Comparison of ENCODE assay signal across 27 cellular contexts in the genomic region with DNA sequence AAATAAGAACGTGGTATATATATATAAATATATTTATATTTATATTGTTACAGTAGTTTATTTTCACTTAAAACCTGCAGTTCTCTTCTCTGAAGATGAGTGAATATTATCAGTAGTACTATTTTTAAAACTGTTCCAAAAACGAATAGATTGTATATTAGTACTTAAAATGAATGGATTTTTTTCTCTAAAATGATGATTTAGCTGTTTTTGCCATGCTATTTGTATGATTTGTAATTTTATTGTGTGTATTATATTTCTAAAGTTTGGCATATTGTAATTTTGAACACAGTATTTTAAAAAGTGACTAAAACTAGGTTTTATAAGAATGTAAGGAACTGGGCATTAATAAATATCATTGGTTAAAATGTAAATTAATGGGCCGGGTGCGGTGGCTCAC. TPM values are rescaled to one million over a fixed set of nuclear protein-coding genes. Genes with fewer than 3 reads are reported as not detected.
A peak's percentile ranks its signal among the peaks of the same experiment; 100 is the strongest.
DNase-seq lines count a peak whose midpoint lies in the region; ATAC-seq, FAIRE-seq and TF ChIP-seq lines count a peak whose summit lies in the region.
"Had no signal": no experiment of that assay in that cellular context is flagged by ENCODE, and none has a peak within 500 bp of the region (broad histone marks: within the 10 kb centered on the region; RNA-seq: fewer than 3 reads in every experiment).

No MANE protein-coding gene starts in this region.

- H3K79me2 ChIP-seq in HepG2 (ENCODE audit: insufficient read depth, low read length) (no peaks in the 10 kb centered on the region), K562 (ENCODE audit: control insufficient read depth, insufficient read depth, low read length) (no peaks in the 10 kb centered on the region)

- TF ChIP-seq CTCF in HepG2 (CRISPR knock-in tag; IDR thresholded peaks at IDR 0.05) (no peak), right lobe of liver (IDR thresholded peaks at IDR 0.05) (no peak), K562 (IDR thresholded peaks at IDR 0.05 in 2 of 3, conservative IDR thresholded peaks at IDR 0.05 in 1 of 3; ENCODE audit: insufficient read depth in 2 of 3, low read depth in 1 of 3, low read length in 3 of 3) (no peak), pancreas (IDR thresholded peaks at IDR 0.05) (no peak), gastrocnemius medialis (IDR thresholded peaks at IDR 0.05 in 4 of 5, conservative IDR thresholded peaks at IDR 0.05 in 1 of 5) (no peak)

- POLR2A ChIA-PET in HepG2 (lab: Yijun Ruan, JAX) = no interaction called here
- POLR2A ChIA-PET in K562 (lab: Yijun Ruan, JAX) = no interaction called here

- no TSS peak for BruUV-seq in HepG2 (replicated peaks; lab: Mats Ljungman, UMichigan)
- no TSS peak for BruUV-seq in K562 (replicated peaks; lab: Mats Ljungman, UMichigan)

- ATAC-seq in HepG2 (no peak), right lobe of liver (no peak), K562 (no peak), pancreas (no peak), HG03571 (IDR thresholded peaks at IDR 0.05; ENCODE audit: unreplicated experiment) (no peak), gastrocnemius medialis (no peak), HG02763 (IDR thresholded peaks at IDR 0.05; ENCODE audit: unreplicated experiment) (no peak)
- ATAC-seq: GM12878 had no signal

- in situ Hi-C loops in HepG2 (cut with HindIII; ENCODE audit: extremely low pct_ligation_motif_present, low pct_unique_long_range_greater_than_20kb) (no loop called here), K562 (cut with MboI) (no loop called here), gastrocnemius medialis (cut with MboI; ENCODE audit: low sequenced_read_pairs in 4 of 4) (no loop called here)

- no peaks in the 10 kb centered on the region for H3K27me3 ChIP-seq in HepG2 (ENCODE audit: control insufficient read depth in 1 of 2, insufficient read depth in 2 of 2, low read length in 2 of 2)
- H3K27me3 ChIP-seq in right lobe of liver = no peaks in the 10 kb centered on the region
- no peaks in the 10 kb centered on the region for H3K27me3 ChIP-seq in K562 (ENCODE audit: control insufficient read depth in 2 of 2, insufficient read depth in 2 of 2, low read length in 2 of 2)
- no peaks in the 10 kb centered on the region for H3K27me3 ChIP-seq in pancreas
- no peaks in the 10 kb centered on the region for H3K27me3 ChIP-seq in gastrocnemius medialis
- H3K27me3 ChIP-seq: BE2C, BLaER1 had no signal

- FAIRE-seq in HepG2 (lab: Jason Lieb, UNC) = no peak
- FAIRE-seq in K562 (lab: Jason Lieb, UNC) = no peak
- peak; percentile 9 for FAIRE-seq in islet of Langerhans (lab: Jason Lieb, UNC)
- FAIRE-seq in pancreas (lab: Jason Lieb, UNC) = peak; percentile 23
- FAIRE-seq: GM12878, GM12892, GM18507 had no signal

- H3K4me3 ChIP-seq in HepG2 (replicated peaks in 1 of 3; ENCODE audit: insufficient read depth in 1 of 3, low read depth in 2 of 3, low read length in 3 of 3) (no peak overlapping the region), right lobe of liver (no peak overlapping the region), K562 (no peak overlapping the region), pancreas (no peak overlapping the region), gastrocnemius medialis (no peak overlapping the region)
- H3K4me3 ChIP-seq: BLaER1, GM12878 had no signal

- CTCF ChIA-PET in HepG2 (lab: Yijun Ruan, JAX; ENCODE audit: low intra/inter-chr PET ratio, low total read pairs) (no interaction called here), K562 (lab: Yijun Ruan, JAX; ENCODE audit: low intra/inter-chr PET ratio) (no interaction called here)

- TF ChIP-seq EP300 in HepG2 (IDR thresholded peaks at IDR 0.05; ENCODE audit: low read depth in 2 of 2, low read length in 2 of 2) (no peak), HepG2 (CRISPR knock-in tag; IDR thresholded peaks at IDR 0.05; ENCODE audit: borderline replicate concordance) (no peak), K562 (IDR thresholded peaks at IDR 0.05; ENCODE audit: low read length) (no peak)

- H3K36me3 ChIP-seq in HepG2 (replicated peaks in 1 of 2; ENCODE audit: control insufficient read depth in 1 of 2, insufficient read depth in 2 of 2, low read length in 2 of 2) (peaks cover 2 to 36% of the 10 kb centered on the region in 2 experiments; a peak in 3 of 5 replicates), right lobe of liver (peaks cover 0 to 54% (median 11%) of the 10 kb centered on the region in 4 donors), K562 (ENCODE audit: control insufficient read depth, insufficient read depth, low read length) (peaks cover 61% of the 10 kb centered on the region; the same call in 2 of the 3 replicates), pancreas (peaks cover 0 to 38% (median 10%) of the 10 kb centered on the region in 3 donors), gastrocnemius medialis (peaks cover 5 to 79% of the 10 kb centered on the region in 2 donors)

- H3K27ac ChIP-seq in HepG2 (ENCODE audit: extremely low read length, insufficient read depth, low read length) (no peak overlapping the region), right lobe of liver (no peak overlapping the region), K562 (ENCODE audit: extremely low read depth, low read depth, low read length) (no peak overlapping the region), pancreas (no peak overlapping the region), gastrocnemius medialis (no peak overlapping the region)
- H3K27ac ChIP-seq: 22Rv1, BLaER1 had no signal

- no peak overlapping the region for H2AFZ ChIP-seq in HepG2 (ENCODE audit: low read length)
- no peak overlapping the region for H2AFZ ChIP-seq in K562 (ENCODE audit: low read depth, low read length)

- H3K4me2 ChIP-seq in HepG2 (ENCODE audit: low read depth, low read length) (no peak overlapping the region), K562 (ENCODE audit: insufficient read depth, low read length) (no peak overlapping the region)
- H3K4me2 ChIP-seq: BLaER1 had no signal

- no peak overlapping the region for H3K9ac ChIP-seq in HepG2 (ENCODE audit: insufficient read depth, low read depth, low read length)
- no peak overlapping the region for H3K9ac ChIP-seq in K562 (ENCODE audit: insufficient read depth in 1 of 2, low read depth in 2 of 2, low read length in 2 of 2)
- H3K9ac ChIP-seq: BLaER1 had no signal

- no peaks in the 10 kb centered on the region for H3K9me1 ChIP-seq in K562 (ENCODE audit: control insufficient read depth, insufficient read depth, low read length)

- no peak for TF ChIP-seq POLR2A in HepG2 (IDR thresholded peaks at IDR 0.05; ENCODE audit: insufficient read depth in 1 of 2, low read depth in 2 of 2, low read length in 2 of 2)
- no peak for TF ChIP-seq POLR2A in right lobe of liver (IDR thresholded peaks at IDR 0.05)
- TF ChIP-seq POLR2A in K562 (conservative IDR thresholded peaks at IDR 0.05) = no peak
- no peak for TF ChIP-seq POLR2A in gastrocnemius medialis (IDR thresholded peaks at IDR 0.05)

- DNase-seq in HepG2 (ENCODE audit: low spot score) = no peak
- DNase-seq in right lobe of liver = no peak
- no peak for DNase-seq in K562 (ENCODE audit: extremely low read depth in 1 of 4, low spot score in 3 of 4)
- DNase-seq in pancreas = no peak
- DNase-seq in gastrocnemius medialis = no peak
- DNase-seq: ACHN; BE2C; C1 segment of cervical spinal cord; CD4-positive, alpha-beta memory T cell; CD4-positive, CD25-positive, alpha-beta regulatory T cell; CD8-positive, alpha-beta memory T cell; COR-L47; DMS 273 treated with DMSO at 0.1 percent for 48 hours; DMS153; DMS53; DMS79; DND-41; EL; GDM1 had no signal

- H3K4me1 ChIP-seq in HepG2 (ENCODE audit: insufficient read depth, low read length) (no peaks in the 10 kb centered on the region), right lobe of liver (no peaks in the 10 kb centered on the region), K562 (replicated peaks in 1 of 2; ENCODE audit: control insufficient read depth in 2 of 2, insufficient read depth in 2 of 2, low read length in 2 of 2) (no peaks in the 10 kb centered on the region), pancreas (no peaks in the 10 kb centered on the region), gastrocnemius medialis (no peaks in the 10 kb centered on the region)
- H3K4me1 ChIP-seq: BE2C, BLaER1 had no signal

- H4K20me1 ChIP-seq in HepG2 (ENCODE audit: insufficient read depth, low read length) = no peaks in the 10 kb centered on the region
- H4K20me1 ChIP-seq in K562 (replicated peaks; ENCODE audit: control insufficient read depth, insufficient read depth, low read length) = no peaks in the 10 kb centered on the region
- H4K20me1 ChIP-seq: BLaER1 had no signal

- TF ChIP-seq RAD21 in HepG2 (CRISPR knock-in tag; IDR thresholded peaks at IDR 0.05) (no peak), K562 (CRISPR knock-in tag; conservative IDR thresholded peaks at IDR 0.05 in 1 of 2, IDR thresholded peaks at IDR 0.05 in 1 of 2) (no peak)

- WGBS in HepG2 (ENCODE audit: low lambda C conversion rate) = 79% methylated on average over 4 of the region's 4 CpGs
- 82% methylated on average over 4 of the region's 4 CpGs for WGBS in right lobe of liver (ENCODE audit: insufficient coverage, low coverage, low lambda C conversion rate, missing lambda C conversion rate)
- WGBS in K562 (ENCODE audit: insufficient coverage, low coverage, missing lambda C conversion rate) = 72% methylated on average over 4 of the region's 4 CpGs
- 78 to 86% methylated on average over 4 of the region's 4 CpGs for WGBS in pancreas, 2 donors

- H3K9me3 ChIP-seq in HepG2 (ENCODE audit: low read length) (no peaks in the 10 kb centered on the region), right lobe of liver (no peaks in the 10 kb centered on the region), K562 (replicated peaks; ENCODE audit: control insufficient read depth, insufficient read depth, low read depth, low read length) (no peaks in the 10 kb centered on the region), pancreas (no peaks in the 10 kb centered on the region), gastrocnemius medialis (no peaks in the 10 kb centered on the region)
- H3K9me3 ChIP-seq: BE2C, BLaER1 had no signal

- intact Hi-C loops in HepG2 (cut with micrococcal nuclease; ENCODE audit: unreplicated experiment) = no loop called here
- intact Hi-C loops in right lobe of liver (cut with DNase I) = no loop called here
- intact Hi-C loops in K562 (cut with micrococcal nuclease) = no loop called here
- intact Hi-C loops in pancreas (cut with DNase I) = no loop called here
- intact Hi-C loops in gastrocnemius medialis (cut with DNase I; ENCODE audit: low total_unique reads) = no loop called here

RNA-seq across cellular contexts. Expression of gene TRAPPC11, which starts 22.0 kb away (rescaled TPM):
- total RNA-seq in HepG2 (2016; rRNA removed; fragmentation: Illumina TruSeq; extraction: Trizol) = 18.0 and 22.7 TPM in 2 replicates
- total RNA-seq in HepG2 (2016; cell fraction: cytosol; rRNA removed; fragmentation: Illumina TruSeq; extraction: Trizol; ENCODE audit: low read depth) = 3.8 and 6.1 TPM in 2 replicates
- 17.6 and 29.0 TPM in 2 replicates for total RNA-seq in HepG2 (2016; cell fraction: insoluble cytoplasmic fraction; rRNA removed; fragmentation: Illumina TruSeq; extraction: Trizol)
- total RNA-seq in HepG2 (2016; cell fraction: membrane; rRNA removed; fragmentation: Illumina TruSeq; extraction: Trizol) = 7.8 and 10.7 TPM in 2 replicates
- 19.8 and 22.3 TPM in 2 replicates for total RNA-seq in HepG2 (2016; cell fraction: nucleus; rRNA removed; fragmentation: Illumina TruSeq; extraction: Trizol)
- polyA plus RNA-seq in HepG2 (2011; rRNA removed) = 17.3 and 23.2 TPM in 2 replicates
- 11.2 and 15.3 TPM in 2 replicates for polyA plus RNA-seq in HepG2 (2011; cell fraction: cytosol; rRNA removed)
- polyA plus RNA-seq in HepG2 (2011; cell fraction: nucleus; rRNA removed) = 17.7 and 20.7 TPM in 2 replicates
- 12.2 and 12.9 TPM in 2 replicates for polyA plus RNA-seq in HepG2 (2012)
- polyA plus RNA-seq in HepG2 (2016; cell fraction: cytosol; fragmentation: Illumina TruSeq; extraction: Trizol; ENCODE audit: low read depth) = 0.76 and 0.78 TPM in 2 replicates
- polyA plus RNA-seq in HepG2 (2016; cell fraction: insoluble cytoplasmic fraction; fragmentation: Illumina TruSeq; extraction: Trizol; ENCODE audit: low read depth) = 15.3 and 17.2 TPM in 2 replicates
- 3.5 and 3.6 TPM in 2 replicates for polyA plus RNA-seq in HepG2 (2016; cell fraction: membrane; fragmentation: Illumina TruSeq; extraction: Trizol; ENCODE audit: low read depth)
- 25.2 and 28.1 TPM in 2 replicates for polyA plus RNA-seq in HepG2 (2016; cell fraction: nucleus; fragmentation: Illumina TruSeq; extraction: Trizol; ENCODE audit: insufficient read depth, low read depth)
- 17.0 and 20.3 TPM in 2 replicates for polyA minus RNA-seq in HepG2 (2011; rRNA and poly(A)+ RNA removed; ENCODE audit: low replicate concordance)
- 15.1 and 17.7 TPM in 2 replicates for polyA minus RNA-seq in HepG2 (2011; cell fraction: cytosol; rRNA and poly(A)+ RNA removed)
- polyA minus RNA-seq in HepG2 (2011; cell fraction: nucleus; rRNA and poly(A)+ RNA removed) = 33.0 and 47.9 TPM in 2 replicates
- 10 to 100 TPM; 14.3 to 30.8 (median 16.0) TPM for total RNA-seq in right lobe of liver
- 57.2 and 107 TPM in 2 replicates for total RNA-seq in K562 (2011; cell fraction: chromatin; rRNA removed; ENCODE audit: low replicate concordance)
- 14.2 and 17.8 TPM in 2 replicates for total RNA-seq in K562 (2011; cell fraction: nucleolus; rRNA removed)
- total RNA-seq in K562 (2011; cell fraction: nucleoplasm; rRNA removed) = 38.7 and 42.7 TPM in 2 replicates
- total RNA-seq in K562 (2014; rRNA removed) = 24.7 and 31.8 TPM in 2 replicates
- total RNA-seq in K562 (2014; rRNA removed; fragmentation: Illumina TruSeq; extraction: Trizol) = 31.8 and 34.9 TPM in 2 replicates
- 26.9 and 30.6 TPM in 2 replicates for total RNA-seq in K562 (2015; rRNA removed; fragmentation: Illumina TruSeq; extraction: Trizol)
- 26.5 and 28.7 TPM in 2 replicates for total RNA-seq in K562 (2021)
- polyA plus RNA-seq in K562 (2011; rRNA removed) = 48.2 and 49.0 TPM in 2 replicates
- polyA plus RNA-seq in K562 (2011; cell fraction: cytosol; rRNA removed) = 13.4 and 25.4 TPM in 2 replicates
- 27.4 and 42.9 TPM in 2 replicates for polyA plus RNA-seq in K562 (2011; cell fraction: nucleus; rRNA removed)
- polyA plus RNA-seq in K562 (2012) = 15.8 and 22.6 TPM in 2 replicates
- 32.6 and 46.3 TPM in 2 replicates for polyA plus RNA-seq in K562 (2014; fragmentation: Illumina TruSeq; extraction: Trizol)
- polyA plus RNA-seq in K562 (2014; fragmentation: Nextera tagmentation; extraction: Ambion mirVana) = 10 to 100 TPM; 11.6 to 12.0 TPM
- polyA plus RNA-seq in K562 (2014; rRNA removed) = 23.6 and 24.3 TPM in 2 replicates
- polyA minus RNA-seq in K562 (2011; rRNA and poly(A)+ RNA removed) = 76.8 and 101 TPM in 2 replicates
- polyA minus RNA-seq in K562 (2011; cell fraction: cytosol; rRNA and poly(A)+ RNA removed) = 24.9 and 25.6 TPM in 2 replicates
- 20.9 and 43.7 TPM in 2 replicates for polyA minus RNA-seq in K562 (2011; cell fraction: nucleus; rRNA and poly(A)+ RNA removed)
- 10 to 100 TPM; 15.0 to 19.2 (median 16.3) TPM for total RNA-seq in pancreas
- polyA plus RNA-seq in pancreas = 10 to 100 TPM in 1 of 2 donors, 1 to 10 TPM in 1; 8.6 to 12.1 TPM
- 10 to 100 TPM; 19.3 to 31.7 (median 20.8) TPM for total RNA-seq in gastrocnemius medialis

RNA-seq across cellular contexts. Expression of gene RWDD4, which starts 22.1 kb away (rescaled TPM):
- total RNA-seq in HepG2 (2016; rRNA removed; fragmentation: Illumina TruSeq; extraction: Trizol) (25.4 and 28.9 TPM in 2 replicates), right lobe of liver (10 to 100 TPM in 1 of 6 experiments, 1 to 10 TPM in 5; 8.4 to 10.4 (median 8.5) TPM), K562 (2014; rRNA removed) (23.3 and 31.4 TPM in 2 replicates), K562 (2014; rRNA removed; fragmentation: Illumina TruSeq; extraction: Trizol) (28.2 and 30.4 TPM in 2 replicates), K562 (2015; rRNA removed; fragmentation: Illumina TruSeq; extraction: Trizol) (27.0 and 32.5 TPM in 2 replicates), K562 (2021) (24.2 and 26.0 TPM in 2 replicates), pancreas (10 to 100 TPM in 5 of 6 donors, 1 to 10 TPM in 1; 9.1 to 14.0 (median 12.8) TPM), gastrocnemius medialis (10 to 100 TPM; 34.6 to 65.2 (median 51.9) TPM)
- total RNA-seq in HepG2 (2016; cell fraction: cytosol; rRNA removed; fragmentation: Illumina TruSeq; extraction: Trizol; ENCODE audit: low read depth) = 30.6 and 35.1 TPM in 2 replicates
- 24.2 and 28.6 TPM in 2 replicates for total RNA-seq in HepG2 (2016; cell fraction: insoluble cytoplasmic fraction; rRNA removed; fragmentation: Illumina TruSeq; extraction: Trizol)
- total RNA-seq in HepG2 (2016; cell fraction: membrane; rRNA removed; fragmentation: Illumina TruSeq; extraction: Trizol) = 43.1 and 46.1 TPM in 2 replicates
- total RNA-seq in HepG2 (2016; cell fraction: nucleus; rRNA removed; fragmentation: Illumina TruSeq; extraction: Trizol) = 11.4 and 15.6 TPM in 2 replicates
- polyA plus RNA-seq in HepG2 (2011; rRNA removed) (6.8 and 10.2 TPM in 2 replicates), K562 (2011; rRNA removed) (19.3 and 23.0 TPM in 2 replicates), K562 (2014; fragmentation: Illumina TruSeq; extraction: Trizol) (23.8 and 29.4 TPM in 2 replicates), K562 (2014; fragmentation: Nextera tagmentation; extraction: Ambion mirVana) (10 to 100 TPM in 1 of 2 experiments, 1 to 10 TPM in 1; 8.4 to 11.7 TPM), K562 (2014; rRNA removed) (24.2 and 27.8 TPM in 2 replicates), pancreas (10 to 100 TPM in 1 of 2 donors, 1 to 10 TPM in 1; 8.5 to 15.4 TPM)
- 4.2 and 5.7 TPM in 2 replicates for polyA plus RNA-seq in HepG2 (2011; cell fraction: cytosol; rRNA removed)
- polyA plus RNA-seq in HepG2 (2011; cell fraction: nucleus; rRNA removed) = 2.7 and 2.9 TPM in 2 replicates
- 10.8 and 11.6 TPM in 2 replicates for polyA plus RNA-seq in HepG2 (2012)
- polyA plus RNA-seq in HepG2 (2016; cell fraction: cytosol; fragmentation: Illumina TruSeq; extraction: Trizol; ENCODE audit: low read depth) = 53.3 and 61.6 TPM in 2 replicates
- 34.9 and 38.2 TPM in 2 replicates for polyA plus RNA-seq in HepG2 (2016; cell fraction: insoluble cytoplasmic fraction; fragmentation: Illumina TruSeq; extraction: Trizol; ENCODE audit: low read depth)
- polyA plus RNA-seq in HepG2 (2016; cell fraction: membrane; fragmentation: Illumina TruSeq; extraction: Trizol; ENCODE audit: low read depth) = 47.9 and 57.2 TPM in 2 replicates
- polyA plus RNA-seq in HepG2 (2016; cell fraction: nucleus; fragmentation: Illumina TruSeq; extraction: Trizol; ENCODE audit: insufficient read depth, low read depth) = 22.5 and 24.5 TPM in 2 replicates
- polyA minus RNA-seq in HepG2 (2011; rRNA and poly(A)+ RNA removed; ENCODE audit: low replicate concordance) = 1.4 and 3.0 TPM in 2 replicates
- 3.8 and 5.0 TPM in 2 replicates for polyA minus RNA-seq in HepG2 (2011; cell fraction: cytosol; rRNA and poly(A)+ RNA removed)
- 7.5 and 12.9 TPM in 2 replicates for polyA minus RNA-seq in HepG2 (2011; cell fraction: nucleus; rRNA and poly(A)+ RNA removed)
- 5.8 and 14.6 TPM in 2 replicates for total RNA-seq in K562 (2011; cell fraction: chromatin; rRNA removed; ENCODE audit: low replicate concordance)
- total RNA-seq in K562 (2011; cell fraction: nucleolus; rRNA removed) = 7.0 and 7.3 TPM in 2 replicates
- 9.4 and 11.3 TPM in 2 replicates for total RNA-seq in K562 (2011; cell fraction: nucleoplasm; rRNA removed)
- polyA plus RNA-seq in K562 (2011; cell fraction: cytosol; rRNA removed) = 5.3 and 6.2 TPM in 2 replicates
- polyA plus RNA-seq in K562 (2011; cell fraction: nucleus; rRNA removed) = 6.1 and 6.2 TPM in 2 replicates
- 15.1 and 17.8 TPM in 2 replicates for polyA plus RNA-seq in K562 (2012)
- 9.3 and 10.0 TPM in 2 replicates for polyA minus RNA-seq in K562 (2011; rRNA and poly(A)+ RNA removed)
- 5.5 and 7.9 TPM in 2 replicates for polyA minus RNA-seq in K562 (2011; cell fraction: cytosol; rRNA and poly(A)+ RNA removed)
- polyA minus RNA-seq in K562 (2011; cell fraction: nucleus; rRNA and poly(A)+ RNA removed) = 7.4 and 8.2 TPM in 2 replicates

Comparison
In these comparisons a context has a peak if more than half of its experiments do, and no peak if none do; other contexts are left out.
1. Of the 241 proteins assayed by ChIP-seq in both HepG2 and K562: peak only in HepG2: MAFK; only in K562: MAFG; in both: MAFF; in neither: 238.